ENCODE assay signal across 8 cellular contexts in genomic region chr17:28728364-28729200, GRCh38. TPM values are rescaled to one million over a fixed set of nuclear protein-coding genes. Genes with fewer than 3 reads are reported as not detected.
A peak's percentile ranks its signal among the peaks of the same experiment; 100 is the strongest.
DNase-seq lines count a peak whose midpoint lies in the region; ATAC-seq, FAIRE-seq and TF ChIP-seq lines count a peak whose summit lies in the region.

NEK8 (plus strand) TSS chr17:28728788; CDS start chr17:28728814, 26 bp downstream.

- H3K9me3 Mint-ChIP-seq in central memory CD8-positive, alpha-beta T cell = no peaks in the 10 kb centered on the region

- H3K4me1 Mint-ChIP-seq in central memory CD8-positive, alpha-beta T cell = peaks cover 50% of the 10 kb centered on the region

- TF ChIP-seq CTCF in AG09309 (IDR thresholded peaks at IDR 0.05; ENCODE audit: control insufficient read depth, insufficient read depth, low read depth, low read length, missing control alignments) = no peak
- TF ChIP-seq CTCF in kidney (IDR thresholded peaks at IDR 0.05; ENCODE audit: borderline replicate concordance, extremely low read depth, insufficient read depth) = no peak

- in situ Hi-C loops in GM18951 (cut with MboI; ENCODE audit: low sequenced_read_pairs, unreplicated experiment) = no loop called here

- peaks cover under 1 to 9% of the 10 kb centered on the region in 2 donors for H3K36me3 ChIP-seq in kidney (ENCODE audit: control insufficient read depth in 1 of 2, insufficient read depth in 2 of 2, low read length in 2 of 2)

- FAIRE-seq in kidney (lab: Jason Lieb, UNC) = no peak

- peak within 1 kb of the TSS; percentile 94 for H3K4me3 Mint-ChIP-seq in central memory CD8-positive, alpha-beta T cell

- no peaks in the 10 kb centered on the region for H3K27me3 Mint-ChIP-seq in central memory CD8-positive, alpha-beta T cell

- H3K27ac ChIP-seq in kidney (ENCODE audit: low read depth in 2 of 2, low read length in 2 of 2) = peak within 1 kb of the TSS; percentile 96 to 99

- DNase-seq in AG09309 (ENCODE audit: low read depth) (no peak), NCI-H446 treated with DMSO at 0.1 percent for 48 hours (lab: John Stamatoyannopoulos, UW) (peak; percentile 82), kidney (peak; percentile 98)
- peak; percentile 97 to 99 for DNase-seq in central memory CD8-positive, alpha-beta T cell (ENCODE audit: low spot score in 2 of 2)
- peak; percentile 97 for DNase-seq in stimulated activated CD4-positive, alpha-beta T cell treated with anti-CD3 and anti-CD28 coated beads, Interleukin-12 subunit alpha, Interleukin-12 subunit beta, amount 100 ng/mL, for 4 hours

- H3K4me3 ChIP-seq in AG09309 (ENCODE audit: control insufficient read depth, low read depth, low read length) = peak within 1 kb of the TSS; percentile 66
- H3K4me3 ChIP-seq in kidney (ENCODE audit: low read length in 2 of 2) = peak within 1 kb of the TSS; percentile 75 to 95

- peak; percentile 39 for ATAC-seq in HG03175 (IDR thresholded peaks at IDR 0.05; ENCODE audit: unreplicated experiment)
- peak; percentile 39 to 41 for ATAC-seq in activated CD4-positive, CD25-positive, alpha-beta regulatory T cell treated with anti-CD3 and anti-CD28 coated beads, Interleukin-2, amount 50 U/mL, for 24 hours
- ATAC-seq in central memory CD8-positive, alpha-beta T cell (replicated peaks; ENCODE audit: extremely low read depth, poor library complexity, severe bottlenecking) = peak; percentile 51

- TF ChIP-seq POLR2A in GM18951 (IDR thresholded peaks at IDR 0.05; ENCODE audit: extremely low read depth, insufficient read depth, insufficient read length) = peak; percentile 68

- intact Hi-C loops in kidney (cut with DNase I) = no loop called here

- no peaks in the 10 kb centered on the region for H3K9me3 ChIP-seq in kidney (ENCODE audit: control insufficient read depth in 1 of 2, low read length in 2 of 2)

- peaks cover 35% of the 10 kb centered on the region for H3K36me3 Mint-ChIP-seq in central memory CD8-positive, alpha-beta T cell (ENCODE audit: insufficient read depth)

- peaks cover 0 to 16% of the 10 kb centered on the region in 2 donors for H3K4me1 ChIP-seq in kidney (ENCODE audit: control insufficient read depth in 1 of 2, insufficient read depth in 1 of 2, low read depth in 1 of 2, low read length in 2 of 2)

- H3K27ac Mint-ChIP-seq in central memory CD8-positive, alpha-beta T cell (ENCODE audit: low read depth) = peak within 1 kb of the TSS; percentile 98

- peak within 1 kb of the TSS; percentile 35 to 71 for H3K9ac ChIP-seq in kidney (ENCODE audit: low read length in 2 of 2)

RNA-seq across cellular contexts. Expression of gene NEK8, which starts in this region (rescaled TPM):
- 20.6 TPM for total RNA-seq in kidney
- 4.7 TPM for polyA plus RNA-seq in kidney (ENCODE audit: insufficient read depth, low read depth, low replicate concordance)
